ENCODE assay signal across 9 cellular contexts in the genomic region with DNA sequence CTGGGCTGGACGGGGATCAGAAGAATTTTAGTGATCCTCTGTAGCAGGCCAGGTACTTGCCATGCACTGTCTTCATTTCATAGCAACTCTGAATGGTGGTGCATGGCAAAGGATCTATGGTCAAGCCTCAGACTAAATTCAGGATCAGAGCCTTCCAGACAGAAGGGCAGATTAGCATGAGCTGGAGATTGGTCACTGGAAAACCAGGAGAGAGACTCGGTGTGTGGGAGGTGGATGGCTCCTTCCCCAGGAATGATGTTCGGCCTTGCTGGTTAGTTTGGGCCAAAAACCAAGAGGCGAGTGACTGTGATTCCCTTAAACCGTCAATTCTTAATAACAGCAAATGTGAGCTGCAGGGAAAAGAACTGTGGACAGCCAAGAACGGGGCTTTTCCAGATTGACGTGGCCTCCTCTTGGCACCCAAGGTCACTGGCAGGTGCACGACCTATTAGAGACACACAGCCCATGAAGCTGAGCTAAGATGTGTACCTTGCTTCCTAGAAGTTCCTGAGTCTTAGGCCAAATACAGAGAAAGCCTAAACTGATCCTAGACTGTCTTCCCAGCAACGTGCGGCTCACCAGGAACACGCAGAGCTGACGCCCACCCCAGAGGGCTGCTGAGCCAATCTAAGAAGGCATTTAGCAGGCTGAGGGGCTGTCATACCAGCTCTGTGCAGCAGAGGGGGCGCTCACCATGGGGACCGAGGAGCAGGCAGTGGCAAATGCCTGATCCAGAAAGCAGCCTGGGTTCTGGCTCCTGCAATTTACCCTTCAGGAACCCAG. TPM values are rescaled to one million over a fixed set of nuclear protein-coding genes. Genes with fewer than 3 reads are reported as not detected.
A peak's percentile ranks its signal among the peaks of the same experiment; 100 is the strongest.
DNase-seq lines count a peak whose midpoint lies in the region; ATAC-seq and TF ChIP-seq lines count a peak whose summit lies in the region.
"Had no signal": no experiment of that assay in that cellular context is flagged by ENCODE, and none has a peak within 500 bp of the region (broad histone marks: within the 10 kb centered on the region; RNA-seq: fewer than 3 reads in every experiment).

No MANE protein-coding gene starts in this region.

- no TSS peak for BruUV-seq in mammary epithelial cell (replicated peaks; lab: Mats Ljungman, UMichigan)

- H3K79me2 ChIP-seq in mammary epithelial cell (ENCODE audit: insufficient read depth, low read length): no peaks in the 10 kb centered on the region

- H2AFZ ChIP-seq in mammary epithelial cell (ENCODE audit: low read depth, low read length): no peak overlapping the region

- no peaks in the 10 kb centered on the region for H3K9me3 ChIP-seq in mammary epithelial cell (replicated peaks; ENCODE audit: insufficient read depth, low read length)
- H3K9me3 ChIP-seq: BLaER1 had no signal

- no peaks in the 10 kb centered on the region for H3K27me3 ChIP-seq in mammary epithelial cell (ENCODE audit: insufficient read depth, low read length)
- H3K27me3 ChIP-seq: BLaER1 had no signal

- in situ Hi-C loops in mammary epithelial cell (cut with MboI; ENCODE audit: low sequenced_read_pairs in 2 of 2): no loop called here

- ATAC-seq in left colon (peak; percentile 74), HG03520 (IDR thresholded peaks at IDR 0.05; ENCODE audit: unreplicated experiment) (no peak)

- no peak overlapping the region for H3K9ac ChIP-seq in mammary epithelial cell (ENCODE audit: insufficient read depth, low read length)
- H3K9ac ChIP-seq: BLaER1 had no signal

- CTCF ChIA-PET in mammary epithelial cell (lab: Charles Lee; ENCODE audit: low non-redundant PET): interaction anchor here (0.6 to 1.8 kb wide), 3 partner anchors 19 to 1406 kb away, joined by 5 to 10 read pairs (median 8); no protein-coding TSS in a partner anchor

- peaks cover 29% of the 10 kb centered on the region for H3K4me1 ChIP-seq in mammary epithelial cell (ENCODE audit: insufficient read depth, low read length)
- H3K4me1 ChIP-seq: BLaER1 had no signal

- H3K27ac ChIP-seq in mammary epithelial cell (ENCODE audit: insufficient read depth, low read depth, low read length): no peak overlapping the region
- H3K27ac ChIP-seq: BLaER1 had no signal

- no peak overlapping the region for H3K4me2 ChIP-seq in mammary epithelial cell (ENCODE audit: insufficient read depth, low read depth, low read length)
- H3K4me2 ChIP-seq: BLaER1 had no signal

- TF ChIP-seq CTCF in WI38 (IDR thresholded peaks at IDR 0.05; ENCODE audit: low read depth, low read length) (peak; percentile 98), mammary epithelial cell (conservative IDR thresholded peaks at IDR 0.05 in 1 of 2, IDR thresholded peaks at IDR 0.05 in 1 of 2; ENCODE audit: extremely low read depth in 1 of 2, insufficient read depth in 1 of 2, low read depth in 1 of 2, low read length in 2 of 2) (peak; percentile 93 to 95)

- no peaks in the 10 kb centered on the region for H3K36me3 ChIP-seq in mammary epithelial cell (ENCODE audit: insufficient read depth, low read length)

- H4K20me1 ChIP-seq in mammary epithelial cell (ENCODE audit: insufficient read depth, low read length): no peaks in the 10 kb centered on the region
- H4K20me1 ChIP-seq: BLaER1 had no signal

- DNase-seq in NCI-H1417 (lab: John Stamatoyannopoulos, UW) (peak; percentile 22 to 63 (median 58)), NCI-H1417 treated with DMSO at 0.1 percent for 48 hours (lab: John Stamatoyannopoulos, UW) (no peak), NCI-H1105 (lab: John Stamatoyannopoulos, UW) (peak; percentile 27), mammary epithelial cell (peak; percentile 47), left colon (peak; percentile 37 to 81)
- peak; percentile 72 to 78 for DNase-seq in stimulated activated CD4-positive, alpha-beta T cell treated with anti-CD3 and anti-CD28 coated beads, Interleukin-2, amount 100 ng/mL, for 48 hours

- no peak overlapping the region for H3K4me3 ChIP-seq in WI38 (ENCODE audit: low read depth, low read length)
- H3K4me3 ChIP-seq in mammary epithelial cell (replicated peaks in 1 of 3; ENCODE audit: insufficient read depth in 1 of 3, low read depth in 2 of 3, low read length in 3 of 3): no peak overlapping the region
- H3K4me3 ChIP-seq: BLaER1 had no signal

- intact Hi-C loops in mammary epithelial cell (cut with micrococcal nuclease): loop anchor here (1.0 kb wide), 4 partner anchors 18 to 212 kb away; a partner anchor contains a TSS
- intact Hi-C loops in left colon (cut with DNase I, micrococcal nuclease): no loop called here

- WGBS in mammary epithelial cell (ENCODE audit: low coverage, missing lambda C conversion rate): 28% methylated on average over 14 of the region's 14 CpGs

- dilution Hi-C loops in mammary epithelial cell (cut with HindIII; ENCODE audit: low sequenced_read_pairs): no loop called here

RNA-seq across cellular contexts. Expression of a gene that starts 18.5 kb away (rescaled TPM):
- total RNA-seq in mammary epithelial cell (10 to 100 TPM; 24.0 to 41.4 TPM), left colon (1 to 10 TPM; 4.9 to 5.5 TPM)
- 35.3 TPM for polyA plus RNA-seq in mammary epithelial cell
- polyA minus RNA-seq in mammary epithelial cell: 24.8 TPM

RNA-seq across cellular contexts. Expression of a gene that starts 24.4 kb away (rescaled TPM):
- total RNA-seq in mammary epithelial cell: under 1 TPM in 1 of 2 donors, not detected in 1; under 0.01 TPM
- not detected for polyA plus RNA-seq in mammary epithelial cell
- not detected for polyA minus RNA-seq in mammary epithelial cell
- total RNA-seq in left colon: not detected
